Comparison of ENCODE assay signal across 11 cellular contexts in the genomic region with DNA sequence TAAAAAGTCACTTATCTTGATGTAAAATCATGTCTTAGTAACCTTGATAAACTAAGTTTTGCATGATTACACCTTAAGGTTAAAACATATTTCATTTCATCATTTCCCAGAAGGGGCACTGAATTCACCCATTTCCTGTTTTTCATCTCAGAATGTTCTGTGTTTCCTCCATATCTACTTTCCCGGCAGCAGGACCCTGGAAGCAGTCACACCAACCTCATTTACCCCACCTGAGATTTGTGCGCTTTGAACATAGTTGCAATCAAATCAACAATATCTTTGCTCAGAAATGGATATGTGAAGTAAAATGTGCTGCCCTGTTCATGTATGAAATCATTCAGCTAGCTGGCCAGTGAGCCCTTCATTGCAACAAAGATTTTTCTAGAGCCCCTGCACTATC. TPM values are rescaled to one million over a fixed set of nuclear protein-coding genes. Genes with fewer than 3 reads are reported as not detected.
DNase-seq lines count a peak whose midpoint lies in the region; ATAC-seq lines count a peak whose summit lies in the region.
"Had no signal": no experiment of that assay in that cellular context is flagged by ENCODE, and none has a peak within 500 bp of the region (broad histone marks: within the 10 kb centered on the region; RNA-seq: fewer than 3 reads in every experiment).

No MANE protein-coding gene starts in this region.

- ATAC-seq in natural killer cell treated with Interleukin-12 subunit alpha and Interleukin-12 subunit beta and Interleukin-15 and Interleukin-18, amount 100 ng/mL, for 72 hours, result no peak
- no peak for ATAC-seq in HG03159 (IDR thresholded peaks at IDR 0.05; ENCODE audit: unreplicated experiment)
- no peak for ATAC-seq in GM19455 (IDR thresholded peaks at IDR 0.05; ENCODE audit: unreplicated experiment)

- peak overlapping the region; percentile 60 to 90 (median 68) for H3K4me3 Mint-ChIP-seq in IgD-negative memory B cell
- peak overlapping the region; percentile 65 for H3K4me3 Mint-ChIP-seq in activated naive CD8-positive, alpha-beta T cell
- peak overlapping the region; percentile 89 for H3K4me3 Mint-ChIP-seq in natural killer cell treated with Interleukin-12 subunit alpha and Interleukin-12 subunit beta and Interleukin-15 and Interleukin-18, amount 100 ng/mL, for 72 hours

- H3K27me3 Mint-ChIP-seq in IgD-negative memory B cell, result no peaks in the 10 kb centered on the region
- no peaks in the 10 kb centered on the region for H3K27me3 Mint-ChIP-seq in activated naive CD8-positive, alpha-beta T cell
- no peaks in the 10 kb centered on the region for H3K27me3 Mint-ChIP-seq in natural killer cell treated with Interleukin-12 subunit alpha and Interleukin-12 subunit beta and Interleukin-15 and Interleukin-18, amount 100 ng/mL, for 72 hours

- H3K9me3 Mint-ChIP-seq in IgD-negative memory B cell, result no peaks in the 10 kb centered on the region
- no peaks in the 10 kb centered on the region for H3K9me3 Mint-ChIP-seq in activated naive CD8-positive, alpha-beta T cell (ENCODE audit: low read depth)
- peaks cover 3% of the 10 kb centered on the region for H3K9me3 Mint-ChIP-seq in natural killer cell treated with Interleukin-12 subunit alpha and Interleukin-12 subunit beta and Interleukin-15 and Interleukin-18, amount 100 ng/mL, for 72 hours

- DNase-seq in CD1c-positive myeloid dendritic cell (ENCODE audit: extremely low spot score) (peak; percentile 23), EL (no peak), DMS53 treated with DMSO at 0.1 percent for 48 hours (lab: John Stamatoyannopoulos, UW; ENCODE audit: unreplicated experiment) (no peak)
- DNase-seq in natural killer cell treated with Interleukin-12 subunit alpha and Interleukin-12 subunit beta and Interleukin-15 and Interleukin-18, amount 100 ng/mL, for 72 hours (ENCODE audit: low spot score), result no peak
- DNase-seq: AML-193, NCI-H146, NCI-H526 treated with DMSO at 0.1 percent for 48 hours had no signal

- peaks cover 4% of the 10 kb centered on the region for H3K36me3 Mint-ChIP-seq in IgD-negative memory B cell
- H3K36me3 Mint-ChIP-seq in activated naive CD8-positive, alpha-beta T cell, result peaks cover 37% of the 10 kb centered on the region
- peaks cover 38% of the 10 kb centered on the region for H3K36me3 Mint-ChIP-seq in natural killer cell treated with Interleukin-12 subunit alpha and Interleukin-12 subunit beta and Interleukin-15 and Interleukin-18, amount 100 ng/mL, for 72 hours

- H3K4me1 Mint-ChIP-seq in IgD-negative memory B cell, result peaks cover 51 to 65% (median 54%) of the 10 kb centered on the region in 3 donors
- H3K4me1 Mint-ChIP-seq in activated naive CD8-positive, alpha-beta T cell (ENCODE audit: low read depth), result peaks cover 97% of the 10 kb centered on the region
- H3K4me1 Mint-ChIP-seq in natural killer cell treated with Interleukin-12 subunit alpha and Interleukin-12 subunit beta and Interleukin-15 and Interleukin-18, amount 100 ng/mL, for 72 hours (ENCODE audit: low read depth in 2 of 2), result peaks cover 84 to 94% of the 10 kb centered on the region in 2 donors

- peak overlapping the region; percentile 87 to 96 (median 95) for H3K27ac Mint-ChIP-seq in IgD-negative memory B cell
- peak overlapping the region; percentile 95 for H3K27ac Mint-ChIP-seq in activated naive CD8-positive, alpha-beta T cell
- H3K27ac Mint-ChIP-seq in natural killer cell treated with Interleukin-12 subunit alpha and Interleukin-12 subunit beta and Interleukin-15 and Interleukin-18, amount 100 ng/mL, for 72 hours, result no peak overlapping the region

RNA-seq across cellular contexts. Expression of gene IKZF1, which starts 46.8 kb away (rescaled TPM):
- polyA plus RNA-seq in IgD-negative memory B cell, result 213 TPM
- total RNA-seq in natural killer cell treated with Interleukin-12 subunit alpha and Interleukin-12 subunit beta and Interleukin-15 and Interleukin-18, amount 100 ng/mL, for 72 hours, result 100 to 1,000 TPM; 290 to 416 TPM

Comparison
In these comparisons a context has a peak if more than half of its experiments do, and no peak if none do; other contexts are left out.
1. H3K27ac Mint-ChIP-seq: peak in IgD-negative memory B cell (3 of 3) and activated naive CD8-positive, alpha-beta T cell (single experiment); none in natural killer cell treated with Interleukin-12 subunit alpha and Interleukin-12 subunit beta and Interleukin-15 and Interleukin-18, amount 100 ng/mL, for 72 hours (0 of 2).
2. Peak in every context shown above with its lines, with median percentiles within 50 percentile points of each other: H3K4me3 Mint-ChIP-seq.